ENCODE assay signal across 13 cellular contexts in the genomic region with DNA sequence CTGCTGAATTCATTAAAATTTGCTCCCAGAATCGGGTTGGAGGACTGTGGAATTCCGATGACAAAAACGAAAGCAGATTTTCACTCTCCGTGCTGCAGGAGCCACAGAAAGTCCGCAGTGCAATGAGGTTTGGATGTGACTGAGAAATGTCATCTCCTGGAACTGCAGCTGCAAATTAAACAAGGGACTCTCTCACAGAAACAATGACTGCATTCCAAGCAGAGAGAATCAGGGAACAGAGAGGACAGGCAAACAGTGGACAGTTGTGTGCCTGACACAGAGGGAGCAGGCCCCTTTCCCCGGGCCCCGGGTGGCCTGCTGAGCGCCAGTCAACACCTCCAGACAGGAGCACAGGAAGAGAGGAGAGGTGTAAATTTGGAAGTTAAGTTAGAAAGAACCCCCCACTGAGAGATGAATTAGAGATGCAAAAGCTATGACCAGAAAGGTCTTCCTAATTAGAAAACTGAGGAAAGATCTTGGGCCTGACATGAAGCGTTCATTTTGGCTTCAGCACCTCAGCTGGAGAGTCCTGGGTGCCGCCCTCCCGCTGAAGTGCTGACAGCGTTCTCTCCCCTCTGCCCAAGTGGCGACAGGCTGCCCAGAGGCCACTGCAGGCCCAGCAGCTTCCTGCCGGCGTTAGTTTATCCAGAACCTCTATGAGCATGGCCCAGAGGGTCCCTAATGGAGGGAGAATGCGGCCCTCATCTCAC.
DNase-seq lines count a peak whose midpoint lies in the region; ATAC-seq and TF ChIP-seq lines count a peak whose summit lies in the region.
"Had no signal": no experiment of that assay in that cellular context is flagged by ENCODE, and none has a peak within 500 bp of the region (broad histone marks: within the 10 kb centered on the region; RNA-seq: fewer than 3 reads in every experiment).

No MANE protein-coding gene starts in this region.

- H2BK5ac ChIP-seq in neuronal stem cell (ENCODE audit: low read length): no peak overlapping the region

- H2BK15ac ChIP-seq in neuronal stem cell (ENCODE audit: low read length): no peak overlapping the region

- TF ChIP-seq EP300 in gastroesophageal sphincter (IDR thresholded peaks at IDR 0.05): no peak

- H3K79me1 ChIP-seq in neuronal stem cell (ENCODE audit: low read depth, low read length): no peaks in the 10 kb centered on the region

- peak overlapping the region; percentile 71 for H2AFZ ChIP-seq in neuronal stem cell (ENCODE audit: low read length)

- peak overlapping the region; percentile 76 for H3K18ac ChIP-seq in neuronal stem cell (ENCODE audit: low read length)

- H3K4ac ChIP-seq in neuronal stem cell (ENCODE audit: low read length): no peak overlapping the region

- H3K4me1 ChIP-seq in gastroesophageal sphincter: no peaks in the 10 kb centered on the region
- peaks cover 0 to 14% of the 10 kb centered on the region in 2 donors for H3K4me1 ChIP-seq in neuronal stem cell (ENCODE audit: control insufficient read depth in 2 of 2, insufficient read depth in 1 of 2, low read depth in 1 of 2, low read length in 2 of 2)
- H3K4me1 ChIP-seq: BLaER1 treated with 17β-estradiol and CSF1 and Interleukin-3, amounts not matched to agents 10 nM and 100 nM had no signal

- no peaks in the 10 kb centered on the region for H3K36me3 Mint-ChIP-seq in stimulated activated naive B cell treated with anti-CD40 and anti-IgM and Interleukin-4, amounts not matched to agents 10 μg/mL and 1 μg/mL and 100 μg/mL, for 72 hours

- no peak overlapping the region for H3K4me2 ChIP-seq in neuronal stem cell (ENCODE audit: insufficient read depth, low read length, poor library complexity, severe bottlenecking)
- H3K4me2 ChIP-seq: BLaER1 treated with 17β-estradiol and CSF1 and Interleukin-3, amounts not matched to agents 10 nM and 100 nM; KMS-11 had no signal

- H3K9me3 Mint-ChIP-seq in stimulated activated naive B cell treated with anti-CD40 and anti-IgM and Interleukin-4, amounts not matched to agents 10 μg/mL and 1 μg/mL and 100 μg/mL, for 72 hours: peaks cover 0 to 3% of the 10 kb centered on the region in 2 donors

- no peak overlapping the region for H3K4me3 Mint-ChIP-seq in stimulated activated naive B cell treated with anti-CD40 and anti-IgM and Interleukin-4, amounts not matched to agents 10 μg/mL and 1 μg/mL and 100 μg/mL, for 72 hours

- DNase-seq in AG08395 (ENCODE audit: low spot score): peak; percentile 35
- DNase-seq in neuronal stem cell (ENCODE audit: low spot score): no peak
- no peak for DNase-seq in cortex of kidney (lab: John Stamatoyannopoulos, UW)
- no peak for DNase-seq in activated CD4-positive, alpha-beta T cell treated with anti-CD3 and anti-CD28 coated beads, Interleukin-2, amount 50 U/mL, for 1 hour
- no peak for DNase-seq in stimulated activated naive B cell treated with anti-CD40 and anti-IgM and Interleukin-4, amounts not matched to agents 10 μg/mL and 1 μg/mL and 100 μg/mL, for 72 hours
- DNase-seq: kidney glomerular epithelial cell; NCI-H446 treated with DMSO at 0.1 percent for 48 hours; stimulated activated naive CD8-positive, alpha-beta T cell treated with anti-CD3 and anti-CD28 coated beads, Interleukin-15, Interleukin-2, amounts not matched to agents 100 U/mL and 50 U/mL, for 24 hours had no signal

- H3K9me3 ChIP-seq in gastroesophageal sphincter: no peaks in the 10 kb centered on the region
- H3K9me3 ChIP-seq in neuronal stem cell (replicated peaks in 1 of 2; ENCODE audit: control insufficient read depth in 2 of 2, insufficient read depth in 1 of 2, low read depth in 1 of 2, low read length in 2 of 2): peaks cover 0 to 11% of the 10 kb centered on the region in 2 donors
- H3K9me3 ChIP-seq: BLaER1 treated with 17β-estradiol and CSF1 and Interleukin-3, amounts not matched to agents 10 nM and 100 nM had no signal

- H3K27me3 Mint-ChIP-seq in stimulated activated naive B cell treated with anti-CD40 and anti-IgM and Interleukin-4, amounts not matched to agents 10 μg/mL and 1 μg/mL and 100 μg/mL, for 72 hours: peaks cover 0 to 4% of the 10 kb centered on the region in 2 donors

- WGBS in gastroesophageal sphincter (ENCODE audit: low coverage in 1 of 2), 2 donors: 35 to 42% methylated on average over 6 to 8 of the region's 16 CpGs
- no CpG with 5 or more reads among the region's 16 CpGs for WGBS in neuronal stem cell (ENCODE audit: extremely low coverage in 2 of 2, insufficient read length in 2 of 2, insufficient replicate concordance in 1 of 2), 2 donors

- H3K23ac ChIP-seq in neuronal stem cell (ENCODE audit: low read depth, low read length, poor library complexity): no peak overlapping the region

- peak overlapping the region; percentile 88 for H3K27ac ChIP-seq in VCaP
- no peak overlapping the region for H3K27ac ChIP-seq in gastroesophageal sphincter
- peak overlapping the region; percentile 84 for H3K27ac ChIP-seq in neuronal stem cell (replicated peaks; ENCODE audit: low read length)
- H3K27ac ChIP-seq: BLaER1 treated with 17β-estradiol and CSF1 and Interleukin-3, amounts not matched to agents 10 nM and 100 nM; KMS-11 had no signal

- H3K27ac Mint-ChIP-seq in stimulated activated naive B cell treated with anti-CD40 and anti-IgM and Interleukin-4, amounts not matched to agents 10 μg/mL and 1 μg/mL and 100 μg/mL, for 72 hours: no peak overlapping the region

- peak overlapping the region; percentile 26 for H3K14ac ChIP-seq in neuronal stem cell (ENCODE audit: low read length)

- no peak overlapping the region for H4K8ac ChIP-seq in neuronal stem cell (ENCODE audit: low read depth, low read length)

- H3K36me3 ChIP-seq in gastroesophageal sphincter: no peaks in the 10 kb centered on the region
- H3K36me3 ChIP-seq in neuronal stem cell (replicated peaks in 1 of 2; ENCODE audit: control insufficient read depth in 2 of 2, insufficient read depth in 2 of 2, low read length in 2 of 2): no peaks in the 10 kb centered on the region
- H3K36me3 ChIP-seq: BLaER1 treated with 17β-estradiol and CSF1 and Interleukin-3, amounts not matched to agents 10 nM and 100 nM had no signal

- no peak overlapping the region for H2BK120ac ChIP-seq in neuronal stem cell (ENCODE audit: low read depth, low read length)

- ATAC-seq in gastroesophageal sphincter (no peak), HG02852 (IDR thresholded peaks at IDR 0.05; ENCODE audit: unreplicated experiment) (no peak)
- ATAC-seq in stimulated activated naive B cell treated with anti-CD40 and anti-IgM and Interleukin-4, amounts not matched to agents 10 μg/mL and 1 μg/mL and 100 μg/mL, for 72 hours (replicated peaks): no peak
- ATAC-seq: stimulated activated naive CD8-positive, alpha-beta T cell treated with anti-CD3 and anti-CD28 coated beads, Interleukin-15, Interleukin-2, amounts not matched to agents 100 U/mL and 50 U/mL, for 24 hours had no signal

- H3K9ac ChIP-seq in neuronal stem cell (ENCODE audit: low read depth, low read length, poor library complexity): no peak overlapping the region
- H3K9ac ChIP-seq: BLaER1 treated with 17β-estradiol and CSF1 and Interleukin-3, amounts not matched to agents 10 nM and 100 nM; KMS-11 had no signal

- peak overlapping the region; percentile 8 to 27 for H3K4me3 ChIP-seq in gastroesophageal sphincter
- peak overlapping the region in 1 of 2 donors; percentile 3 for H3K4me3 ChIP-seq in neuronal stem cell (ENCODE audit: low read length in 2 of 2)
- H3K4me3 ChIP-seq: BLaER1 treated with 17β-estradiol and CSF1 and Interleukin-3, amounts not matched to agents 10 nM and 100 nM had no signal

- no peak overlapping the region for H2BK12ac ChIP-seq in neuronal stem cell (ENCODE audit: low read length)

- H4K91ac ChIP-seq in neuronal stem cell (ENCODE audit: low read depth, low read length, poor library complexity): no peak overlapping the region

- H3K4me1 Mint-ChIP-seq in stimulated activated naive B cell treated with anti-CD40 and anti-IgM and Interleukin-4, amounts not matched to agents 10 μg/mL and 1 μg/mL and 100 μg/mL, for 72 hours: no peaks in the 10 kb centered on the region

- peaks cover 4% of the 10 kb centered on the region for H3K27me3 ChIP-seq in gastroesophageal sphincter
- H3K27me3 ChIP-seq in neuronal stem cell (ENCODE audit: control insufficient read depth in 3 of 3, insufficient read depth in 3 of 3, low read depth in 1 of 3, low read length in 3 of 3): no peaks in the 10 kb centered on the region
- H3K27me3 ChIP-seq: BLaER1 treated with 17β-estradiol and CSF1 and Interleukin-3, amounts not matched to agents 10 nM and 100 nM had no signal

- TF ChIP-seq POLR2A in gastroesophageal sphincter (IDR thresholded peaks at IDR 0.05): no peak

- no peak overlapping the region for H2AK5ac ChIP-seq in neuronal stem cell (ENCODE audit: low read depth, low read length)

- no peak for TF ChIP-seq CTCF in VCaP (conservative IDR thresholded peaks at IDR 0.05)
- TF ChIP-seq CTCF in gastroesophageal sphincter (IDR thresholded peaks at IDR 0.05): no peak

Comparison
In these comparisons a context has a peak if more than half of its experiments do, and no peak if none do; other contexts are left out.
1. H3K27ac ChIP-seq: peak in VCaP (single experiment) and neuronal stem cell (single experiment); none in gastroesophageal sphincter (0 of 4).